ENCODE assay signal across 16 cellular contexts in the genomic region with DNA sequence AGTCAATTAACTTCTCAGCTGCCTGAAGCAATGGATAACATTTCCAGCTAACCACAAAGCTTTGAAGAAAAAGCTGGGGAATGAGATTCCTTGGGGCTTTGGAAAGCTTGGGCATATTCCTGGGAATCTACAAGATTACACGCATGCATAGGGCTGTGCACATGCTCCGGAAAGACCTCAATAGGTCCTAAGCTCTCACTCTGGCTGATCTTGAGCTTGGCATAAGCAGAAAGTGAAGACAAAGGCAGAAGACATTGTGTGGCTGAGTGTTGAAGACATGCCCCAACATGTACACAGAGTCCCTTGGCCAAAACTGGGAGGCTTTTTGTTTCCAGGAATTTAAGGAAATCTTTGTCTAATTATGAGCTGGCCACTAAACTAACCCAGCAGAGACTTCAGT. TPM values are rescaled to one million over a fixed set of nuclear protein-coding genes. Genes with fewer than 3 reads are reported as not detected.
DNase-seq lines count a peak whose midpoint lies in the region; ATAC-seq, FAIRE-seq and TF ChIP-seq lines count a peak whose summit lies in the region.
"Had no signal": no experiment of that assay in that cellular context is flagged by ENCODE, and none has a peak within 500 bp of the region (broad histone marks: within the 10 kb centered on the region; RNA-seq: fewer than 3 reads in every experiment).

No MANE protein-coding gene starts in this region.

- H4K91ac ChIP-seq in H1 (replicated peaks; ENCODE audit: insufficient read length, low read length) = peak overlapping the region; percentile 40

- WGBS in H1 (ENCODE audit: extremely low coverage in 1 of 2, insufficient coverage in 1 of 2, insufficient read length in 1 of 2, insufficient replicate concordance in 2 of 2, low coverage in 1 of 2, low lambda C conversion rate in 2 of 2, missing lambda C conversion rate in 1 of 2), 2 experiments = 81% methylated on average over 2 of the region's 2 CpGs; no CpG with 5 or more reads in 1 of the 2 experiments
- no CpG with 5 or more reads among the region's 2 CpGs for WGBS in mesendoderm (ENCODE audit: extremely low coverage, insufficient coverage, low lambda C conversion rate)

- H2BK120ac ChIP-seq in H1 (replicated peaks; ENCODE audit: low read depth, low read length) = peak overlapping the region; percentile 97
- H2BK120ac ChIP-seq in mesendoderm (ENCODE audit: low read depth, low read length) = peak overlapping the region; percentile 28

- H3K79me1 ChIP-seq in H1 (ENCODE audit: low read depth, low read length) (no peaks in the 10 kb centered on the region), mesendoderm (ENCODE audit: low read length) (no peaks in the 10 kb centered on the region)

- no peak overlapping the region for H4K8ac ChIP-seq in H1 (ENCODE audit: extremely low read depth, insufficient read depth, low read length)
- no peak overlapping the region for H4K8ac ChIP-seq in mesendoderm (ENCODE audit: low read depth, low read length)

- H3K27ac ChIP-seq in HUES6 (ENCODE audit: low read depth, low read length) (peak overlapping the region; percentile 29), H1 (ENCODE audit: low read depth, low read length) (no peak overlapping the region), mesendoderm (ENCODE audit: low read depth, low read length) (no peak overlapping the region)
- H3K27ac ChIP-seq: BLaER1 treated with 17β-estradiol and CSF1 and Interleukin-3, amounts not matched to agents 10 nM and 100 nM; right lobe of liver had no signal

- H3K79me2 ChIP-seq in H1 (ENCODE audit: control insufficient read depth in 1 of 2, insufficient read depth in 2 of 2, low read length in 2 of 2) (no peaks in the 10 kb centered on the region), mesendoderm (ENCODE audit: control insufficient read depth, insufficient read depth, low read length) (no peaks in the 10 kb centered on the region)

- no peak for FAIRE-seq in H1 (lab: Jason Lieb, UNC)
- FAIRE-seq: K562 had no signal

- H3K4me3 ChIP-seq in HUES6 (ENCODE audit: low read depth, low read length) (no peak overlapping the region), H1 (ENCODE audit: extremely low read depth in 1 of 4, insufficient read depth in 2 of 4, low read depth in 3 of 4, low read length in 4 of 4) (no peak overlapping the region), mesendoderm (ENCODE audit: low read length) (no peak overlapping the region)
- H3K4me3 ChIP-seq: BLaER1 treated with 17β-estradiol and CSF1 and Interleukin-3, amounts not matched to agents 10 nM and 100 nM; cardiac muscle cell; K562; right lobe of liver had no signal

- no peak for ATAC-seq in HG03521 (IDR thresholded peaks at IDR 0.05; ENCODE audit: unreplicated experiment)
- ATAC-seq: K562; right lobe of liver; stimulated activated naive CD8-positive, alpha-beta T cell treated with anti-CD3 and anti-CD28 coated beads, Interleukin-15, amount 100 ng/mL, for 72 hours; T-helper 17 cell had no signal

- H3K23ac ChIP-seq in H1 (ENCODE audit: insufficient read length) = no peak overlapping the region
- H3K23ac ChIP-seq in mesendoderm (ENCODE audit: low read length) = no peak overlapping the region

- no peak for TF ChIP-seq CTCF in AG09319 (IDR thresholded peaks at IDR 0.05; ENCODE audit: low read depth, low read length)
- TF ChIP-seq CTCF in H1 (IDR thresholded peaks at IDR 0.05; ENCODE audit: control extremely low read depth in 1 of 3, insufficient read depth in 1 of 3, low read depth in 1 of 3, low read length in 3 of 3) = no peak

- CTCF ChIA-PET in H1 (lab: Charles Lee; ENCODE audit: partially characterized antibody) = interaction anchor here (1.2 to 2.2 kb wide), 3 partner anchors 9 to 16 kb away, joined by 4 to 7 read pairs (median 6); no protein-coding TSS in a partner anchor

- H3K4ac ChIP-seq in H1 (replicated peaks; ENCODE audit: insufficient read length, low read depth, low read length) (no peak overlapping the region), mesendoderm (ENCODE audit: low read depth, low read length) (peak overlapping the region; percentile 12)

- H3K36me3 ChIP-seq in HUES6 (ENCODE audit: control insufficient read depth, insufficient read depth, low read length) (no peaks in the 10 kb centered on the region), H1 (ENCODE audit: control insufficient read depth in 2 of 4, insufficient read depth in 4 of 4, low read length in 3 of 4) (no peaks in the 10 kb centered on the region), mesendoderm (ENCODE audit: control insufficient read depth, insufficient read depth, low read length) (no peaks in the 10 kb centered on the region)
- H3K36me3 ChIP-seq: BLaER1 treated with 17β-estradiol and CSF1 and Interleukin-3, amounts not matched to agents 10 nM and 100 nM; cardiac muscle cell; right lobe of liver had no signal

- POLR2A ChIA-PET in H1 (lab: Charles Lee; ENCODE audit: partially characterized antibody) = no interaction called here

- DNase-seq in AG09319 (ENCODE audit: extremely low read depth, low read depth) = peak; percentile 19
- DNase-seq in H1 (ENCODE audit: low read depth in 1 of 2, low spot score in 2 of 2) = no peak
- DNase-seq in mesendoderm = no peak
- DNase-seq in occipital lobe (lab: John Stamatoyannopoulos, UW) = no peak
- DNase-seq in D341Med (ENCODE audit: low spot score) = no peak
- DNase-seq in NCI-H2081 (lab: John Stamatoyannopoulos, UW) = no peak
- DNase-seq: activated CD4-positive, alpha-beta T cell treated with anti-CD3 and anti-CD28 coated beads, Interleukin-2, amount 10 ng/mL, durations not matched to agents 24 days and 14 days; NCI-H2171; right lobe of liver; stimulated activated naive CD8-positive, alpha-beta T cell treated with anti-CD3 and anti-CD28 coated beads, Interleukin-15, amount 100 ng/mL, for 72 hours; T-helper 17 cell had no signal

- H4K5ac ChIP-seq in H1 (ENCODE audit: insufficient read length, low read depth, low read length) (no peak overlapping the region), mesendoderm (ENCODE audit: low read length) (no peak overlapping the region)

- no peak for TF ChIP-seq POLR2A in H1 (IDR thresholded peaks at IDR 0.05; ENCODE audit: control extremely low read depth in 1 of 2, low read depth in 2 of 2, low read length in 2 of 2)

- H3K18ac ChIP-seq in H1 (ENCODE audit: extremely low read depth, low read length) (no peak overlapping the region; the same call in 1 of the 2 replicates), mesendoderm (ENCODE audit: low read length) (no peak overlapping the region)

- no peak overlapping the region for H2BK15ac ChIP-seq in H1 (ENCODE audit: low read length)
- no peak overlapping the region for H2BK15ac ChIP-seq in mesendoderm (replicated peaks; ENCODE audit: low read depth)

- no peak overlapping the region for H2AFZ ChIP-seq in H1 (ENCODE audit: low read length)

- H3K23me2 ChIP-seq in H1 (ENCODE audit: low read depth, low read length) = no peaks in the 10 kb centered on the region

- no peaks in the 10 kb centered on the region for H4K20me1 ChIP-seq in H1 (replicated peaks in 1 of 2; ENCODE audit: control insufficient read depth in 1 of 2, insufficient read depth in 2 of 2, low read length in 2 of 2)

- H3K56ac ChIP-seq in H1 (replicated peaks; ENCODE audit: insufficient read length, low read depth, low read length) = no peak overlapping the region
- H3K56ac ChIP-seq in mesendoderm (ENCODE audit: low read length) = no peak overlapping the region

- H3K4me1 ChIP-seq in HUES6 (ENCODE audit: control insufficient read depth, insufficient read depth, low read length) (peaks cover 34% of the 10 kb centered on the region), H1 (replicated peaks in 1 of 4; ENCODE audit: control insufficient read depth in 3 of 4, insufficient read depth in 4 of 4, low read length in 3 of 4) (peaks cover 0 to 3% (median 0%) of the 10 kb centered on the region in 4 experiments; a peak in 1 of 7 replicates), mesendoderm (ENCODE audit: control insufficient read depth, low read depth, low read length) (no peaks in the 10 kb centered on the region)
- H3K4me1 ChIP-seq: right lobe of liver had no signal

- no peak for TF ChIP-seq RAD21 in H1 (IDR thresholded peaks at IDR 0.05 in 1 of 2, conservative IDR thresholded peaks at IDR 0.05 in 1 of 2; ENCODE audit: low read depth in 2 of 2, low read length in 2 of 2)

- H3K9me3 ChIP-seq in HUES6 (ENCODE audit: control insufficient read depth, insufficient read depth, low read depth, low read length) (no peaks in the 10 kb centered on the region), H1 (ENCODE audit: insufficient read depth in 2 of 2, low read depth in 1 of 2, low read length in 1 of 2) (no peaks in the 10 kb centered on the region)
- H3K9me3 ChIP-seq: BLaER1 treated with 17β-estradiol and CSF1 and Interleukin-3, amounts not matched to agents 10 nM and 100 nM; right lobe of liver had no signal

- TF ChIP-seq EP300 in H1 (IDR thresholded peaks at IDR 0.05; ENCODE audit: borderline replicate concordance in 1 of 2, low read depth in 2 of 2, low read length in 2 of 2) = no peak

- no peak overlapping the region for H3K14ac ChIP-seq in H1 (ENCODE audit: insufficient read length)

- H2BK5ac ChIP-seq in H1 (ENCODE audit: low read depth, low read length) (peak overlapping the region; percentile 75; the same call in 1 of the 2 replicates), mesendoderm (ENCODE audit: low read length) (no peak overlapping the region)

- 0 out of 2 replicates have a peak overlapping the region, but pooled peaks have one; percentile 60 for H2BK12ac ChIP-seq in H1 (ENCODE audit: low read depth, low read length)

- H3K27me3 ChIP-seq in HUES6 (ENCODE audit: control insufficient read depth, insufficient read depth, low read length) (no peaks in the 10 kb centered on the region; the same call in 1 of the 2 replicates), H1 (replicated peaks in 1 of 4; ENCODE audit: control insufficient read depth in 3 of 4, extremely low read depth in 1 of 4, insufficient read depth in 3 of 4, low read length in 3 of 4) (no peaks in the 10 kb centered on the region), mesendoderm (ENCODE audit: insufficient read depth, low read length, poor library complexity) (no peaks in the 10 kb centered on the region)
- H3K27me3 ChIP-seq: cardiac muscle cell, right lobe of liver had no signal

- H2BK20ac ChIP-seq in H1 (ENCODE audit: low read length) = no peak overlapping the region

- H3K9ac ChIP-seq in HUES6 (ENCODE audit: low read length) = no peak overlapping the region
- H3K9ac ChIP-seq in H1 (replicated peaks in 1 of 4; ENCODE audit: extremely low read depth in 1 of 4, low read depth in 3 of 4, low read length in 3 of 4) = no peak overlapping the region
- H3K9ac ChIP-seq in mesendoderm (ENCODE audit: low read length) = no peak overlapping the region
- H3K9ac ChIP-seq: BLaER1 treated with 17β-estradiol and CSF1 and Interleukin-3, amounts not matched to agents 10 nM and 100 nM had no signal

- H2AK5ac ChIP-seq in H1 (ENCODE audit: low read depth, low read length) = no peak overlapping the region
- no peak overlapping the region for H2AK5ac ChIP-seq in mesendoderm (ENCODE audit: low read length)

- no peak overlapping the region for H3K4me2 ChIP-seq in H1 (ENCODE audit: insufficient read depth in 1 of 2, low read depth in 2 of 2, low read length in 2 of 2)
- H3K4me2 ChIP-seq in mesendoderm (ENCODE audit: low read length) = no peak overlapping the region
- H3K4me2 ChIP-seq: BLaER1 treated with 17β-estradiol and CSF1 and Interleukin-3, amounts not matched to agents 10 nM and 100 nM had no signal

RNA-seq across cellular contexts. Expression of a gene that starts 31.2 kb away (rescaled TPM):
- total RNA-seq in H1 (2021; fragmentation: NEBNext Ultra II Directional; extraction: Animal tissue kit (Norgen Biotek cat#: 25700)) = 2.0 and 2.2 TPM in 2 replicates
- polyA plus RNA-seq in H1 (2011; rRNA removed) = 1.1 and 1.2 TPM in 2 replicates
- polyA plus RNA-seq in H1 (2011; cell fraction: cytosol; rRNA removed) = 1.3 TPM
- polyA plus RNA-seq in H1 (2011; cell fraction: nucleus; rRNA removed) = 0.63 TPM
- polyA plus RNA-seq in H1 (2012, experiment 1 of 2) = 1.5 to 2.4 TPM (median 1.7 TPM) in 4 replicates
- polyA plus RNA-seq in H1 (2012, experiment 2 of 2) = 0.34 TPM
- polyA plus RNA-seq in H1 (2013, experiment 1 of 2) = 2.6 TPM
- polyA plus RNA-seq in H1 (2013, experiment 2 of 2) = 2.9 TPM
- 2.0 and 2.8 TPM in 2 replicates for polyA minus RNA-seq in H1 (2011; rRNA and poly(A)+ RNA removed)
- polyA minus RNA-seq in H1 (2011; cell fraction: cytosol; rRNA and poly(A)+ RNA removed) = not detected
- 1.2 TPM for polyA minus RNA-seq in H1 (2011; cell fraction: nucleus; rRNA and poly(A)+ RNA removed)
- polyA plus RNA-seq in mesendoderm (2013, experiment 1 of 2) = 2.7 TPM
- 2.5 TPM for polyA plus RNA-seq in mesendoderm (2013, experiment 2 of 2)
- 8.4 TPM for total RNA-seq in occipital lobe

RNA-seq across cellular contexts. Expression of a gene that starts 31.4 kb away (rescaled TPM):
- 46.6 and 49.9 TPM in 2 replicates for total RNA-seq in H1 (2021; fragmentation: NEBNext Ultra II Directional; extraction: Animal tissue kit (Norgen Biotek cat#: 25700))
- polyA plus RNA-seq in H1 (2011; rRNA removed) = 37.5 and 79.9 TPM in 2 replicates
- polyA plus RNA-seq in H1 (2011; cell fraction: cytosol; rRNA removed) = 71.3 TPM
- polyA plus RNA-seq in H1 (2011; cell fraction: nucleus; rRNA removed) = 11.0 TPM
- polyA plus RNA-seq in H1 (2012, experiment 1 of 2) = 51.9 to 59.4 TPM (median 53.8 TPM) in 4 replicates
- polyA plus RNA-seq in H1 (2012, experiment 2 of 2) = 8.3 TPM
- 30.3 TPM for polyA plus RNA-seq in H1 (2013, experiment 1 of 2)
- polyA plus RNA-seq in H1 (2013, experiment 2 of 2) = 30.1 TPM
- 24.7 and 25.1 TPM in 2 replicates for polyA minus RNA-seq in H1 (2011; rRNA and poly(A)+ RNA removed)
- 14.6 TPM for polyA minus RNA-seq in H1 (2011; cell fraction: cytosol; rRNA and poly(A)+ RNA removed)
- 10.7 TPM for polyA minus RNA-seq in H1 (2011; cell fraction: nucleus; rRNA and poly(A)+ RNA removed)
- polyA plus RNA-seq in mesendoderm (2013, experiment 1 of 2) = 38.2 TPM
- polyA plus RNA-seq in mesendoderm (2013, experiment 2 of 2) = 40.1 TPM
- total RNA-seq in occipital lobe = 78.8 TPM
